ENCODE assay signal across 10 cellular contexts in genomic region chr19:47909350-47909749, GRCh38. TPM values are rescaled to one million over a fixed set of nuclear protein-coding genes. Genes with fewer than 3 reads are reported as not detected.
DNase-seq lines count a peak whose midpoint lies in the region; ATAC-seq and TF ChIP-seq lines count a peak whose summit lies in the region.
"Not testable (repeated sequence)": the region's sequence is repeated elsewhere in the genome, so short reads cannot be mapped to it uniquely, and the experiment has no call there.
"Had no signal": no experiment of that assay in that cellular context is flagged by ENCODE, and none has a peak within 500 bp of the region (broad histone marks: within the 10 kb centered on the region; RNA-seq: fewer than 3 reads in every experiment).

No MANE protein-coding gene starts in this region.

- H3K36me3 Mint-ChIP-seq in immature natural killer cell = not testable (repeated sequence)

- not testable (repeated sequence) for H3K27me3 Mint-ChIP-seq in immature natural killer cell (ENCODE audit: low read depth in 3 of 3)

- not testable (repeated sequence) for H3K4me1 ChIP-seq in body of pancreas; ovary (ENCODE audit: insufficient read depth); thoracic aorta (ENCODE audit: control insufficient read depth in 1 of 2, low read depth in 2 of 2)

- H3K27ac ChIP-seq in VCaP, body of pancreas, ovary, thoracic aorta: not testable (repeated sequence)

- H3K27me3 ChIP-seq in body of pancreas; ovary; thoracic aorta (replicated peaks; ENCODE audit: insufficient read depth): not testable (repeated sequence)

- H3K9me3 Mint-ChIP-seq in immature natural killer cell = not testable (repeated sequence)

- TF ChIP-seq EP300 in ovary (IDR thresholded peaks at IDR 0.05) = not testable (repeated sequence)

- H3K4me1 Mint-ChIP-seq in immature natural killer cell = not testable (repeated sequence)

- peak; percentile 51 for TF ChIP-seq CTCF in GM10248 (IDR thresholded peaks at IDR 0.05; ENCODE audit: control extremely low read depth, extremely low read depth, low read depth, missing control alignments)
- peak; percentile 72 for TF ChIP-seq CTCF in VCaP (conservative IDR thresholded peaks at IDR 0.05)
- TF ChIP-seq CTCF in body of pancreas (IDR thresholded peaks at IDR 0.05) = peak in 4 of 7 experiments; percentile 8 to 60 (median 48)
- TF ChIP-seq CTCF in ovary (IDR thresholded peaks at IDR 0.05) = not testable (repeated sequence)
- TF ChIP-seq CTCF in thoracic aorta (IDR thresholded peaks at IDR 0.05) = peak; percentile 50

- H3K4me3 ChIP-seq in body of pancreas, ovary, thoracic aorta: not testable (repeated sequence)

- intact Hi-C loops in body of pancreas (cut with DNase I); ovary (cut with DNase I): not testable (repeated sequence)

- not testable (repeated sequence) for H3K36me3 ChIP-seq in body of pancreas (replicated peaks in 1 of 2; ENCODE audit: insufficient read depth in 1 of 2, low read depth in 2 of 2); ovary; thoracic aorta

- TF ChIP-seq POLR2A in body of pancreas (IDR thresholded peaks at IDR 0.05); ovary (IDR thresholded peaks at IDR 0.05): not testable (repeated sequence)

- H3K4me3 Mint-ChIP-seq in immature natural killer cell = not testable (repeated sequence)

- H3K27ac Mint-ChIP-seq in immature natural killer cell = not testable (repeated sequence)

- CTCF ChIA-PET in GM10248 (lab: Yijun Ruan, JAX) = not testable (repeated sequence)

- not testable (repeated sequence) for DNase-seq in GM10248 (ENCODE audit: extremely low spot score)
- peak; percentile 39 for DNase-seq in activated T-cell treated with anti-CD3 and anti-CD28 coated beads for 1 hour (ENCODE audit: low read depth)
- DNase-seq in body of pancreas = peak; percentile 79 to 89 (median 85)
- peak; percentile 47 to 75 (median 60) for DNase-seq in immature natural killer cell
- DNase-seq in ovary = peak; percentile 44 to 83 (median 78)
- peak; percentile 49 to 52 for DNase-seq in stimulated activated CD4-positive, alpha-beta T cell treated with anti-CD3 and anti-CD28 coated beads, Interleukin-4, amount 100 ng/mL, for 48 hours (ENCODE audit: low read depth in 2 of 2)
- DNase-seq in thoracic aorta (ENCODE audit: low spot score) = peak; percentile 17

- not testable (repeated sequence) for ATAC-seq in body of pancreas; thoracic aorta (ENCODE audit: insufficient number of reproducible peaks, low FRiP score, low read depth)

- POLR2A ChIA-PET in GM10248 (lab: Yijun Ruan, JAX) = not testable (repeated sequence)

- not testable (repeated sequence) for H3K9me3 ChIP-seq in body of pancreas, ovary, thoracic aorta

- WGBS in body of pancreas, 2 donors = 0 to 2% methylated on average over 5 to 8 of the region's 14 CpGs
- WGBS in ovary, 3 donors = 0 to 1% (median 0%) methylated on average over 5 to 12 of the region's 14 CpGs

RNA-seq across cellular contexts. Expression of gene SULT2A1, which starts 23.2 kb away (rescaled TPM):
- not detected for total RNA-seq in body of pancreas
- not detected for polyA plus RNA-seq in immature natural killer cell
- 1 to 10 TPM in 1 of 7 donors, under 1 TPM in 3, not detected in 3; 0.12 to 1.3 (median 0.32) TPM for total RNA-seq in ovary
- 1 to 10 TPM in 1 of 2 donors, under 1 TPM in 1; 0.29 to 2.5 TPM for polyA plus RNA-seq in ovary
- total RNA-seq in thoracic aorta = not detected
- total RNA-seq: dermis microvascular lymphatic vessel endothelial cell, G401 had no signal

RNA-seq across cellular contexts. Expression of gene TPRX2, which starts 50.3 kb away (rescaled TPM):
- total RNA-seq in body of pancreas (not detected), ovary (not detected), thoracic aorta (not detected)
- polyA plus RNA-seq in immature natural killer cell (not detected), ovary (not detected)
- total RNA-seq: dermis microvascular lymphatic vessel endothelial cell, G401 had no signal
